1 cellular context compared by ENCODE assay signal in genomic region chr22:49953027-49953679, GRCh38.
TF ChIP-seq lines count a peak whose summit lies in the region.

No MANE protein-coding gene starts in this region.

TF ChIP-seq in SK-N-SH, 30 proteins besides CTCF, POLR2A, EP300 and RAD21 (continued from another document):
- TF ChIP-seq RCOR1 (IDR thresholded peaks at IDR 0.05; ENCODE audit: low read length) (no peak), RFX5 (IDR thresholded peaks at IDR 0.05; ENCODE audit: low read length) (no peak), SIN3A (IDR thresholded peaks at IDR 0.05; ENCODE audit: borderline replicate concordance, low read depth, low read length) (no peak), EZH2phosphoT487 (IDR thresholded peaks at IDR 0.05; ENCODE audit: borderline replicate concordance, low read depth) (no peak), TCF12 (IDR thresholded peaks at IDR 0.05) (no peak), TEAD4 (IDR thresholded peaks at IDR 0.05; ENCODE audit: borderline replicate concordance, insufficient read depth) (no peak), YY1 (IDR thresholded peaks at IDR 0.05; ENCODE audit: low read depth) (no peak), POLR2AphosphoS5 (IDR thresholded peaks at IDR 0.05; ENCODE audit: low read depth, low read length) (no peak), JUND (IDR thresholded peaks at IDR 0.05) (no peak)
- TF ChIP-seq, protein P1, sequence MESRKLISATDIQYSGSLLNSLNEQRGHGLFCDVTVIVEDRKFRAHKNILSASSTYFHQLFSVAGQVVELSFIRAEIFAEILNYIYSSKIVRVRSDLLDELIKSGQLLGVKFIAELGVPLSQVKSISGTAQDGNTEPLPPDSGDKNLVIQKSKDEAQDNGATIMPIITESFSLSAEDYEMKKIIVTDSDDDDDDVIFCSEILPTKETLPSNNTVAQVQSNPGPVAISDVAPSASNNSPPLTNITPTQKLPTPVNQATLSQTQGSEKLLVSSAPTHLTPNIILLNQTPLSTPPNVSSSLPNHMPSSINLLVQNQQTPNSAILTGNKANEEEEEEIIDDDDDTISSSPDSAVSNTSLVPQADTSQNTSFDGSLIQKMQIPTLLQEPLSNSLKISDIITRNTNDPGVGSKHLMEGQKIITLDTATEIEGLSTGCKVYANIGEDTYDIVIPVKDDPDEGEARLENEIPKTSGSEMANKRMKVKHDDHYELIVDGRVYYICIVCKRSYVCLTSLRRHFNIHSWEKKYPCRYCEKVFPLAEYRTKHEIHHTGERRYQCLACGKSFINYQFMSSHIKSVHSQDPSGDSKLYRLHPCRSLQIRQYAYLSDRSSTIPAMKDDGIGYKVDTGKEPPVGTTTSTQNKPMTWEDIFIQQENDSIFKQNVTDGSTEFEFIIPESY (IDR thresholded peaks at IDR 0.05; ENCODE audit: borderline replicate concordance, low read depth) = no peak
- TF ChIP-seq, protein P2, sequence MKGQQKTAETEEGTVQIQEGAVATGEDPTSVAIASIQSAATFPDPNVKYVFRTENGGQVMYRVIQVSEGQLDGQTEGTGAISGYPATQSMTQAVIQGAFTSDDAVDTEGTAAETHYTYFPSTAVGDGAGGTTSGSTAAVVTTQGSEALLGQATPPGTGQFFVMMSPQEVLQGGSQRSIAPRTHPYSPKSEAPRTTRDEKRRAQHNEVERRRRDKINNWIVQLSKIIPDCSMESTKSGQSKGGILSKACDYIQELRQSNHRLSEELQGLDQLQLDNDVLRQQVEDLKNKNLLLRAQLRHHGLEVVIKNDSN (IDR thresholded peaks at IDR 0.05; ENCODE audit: borderline replicate concordance, low read depth) = no peak
